In the genomic region with DNA sequence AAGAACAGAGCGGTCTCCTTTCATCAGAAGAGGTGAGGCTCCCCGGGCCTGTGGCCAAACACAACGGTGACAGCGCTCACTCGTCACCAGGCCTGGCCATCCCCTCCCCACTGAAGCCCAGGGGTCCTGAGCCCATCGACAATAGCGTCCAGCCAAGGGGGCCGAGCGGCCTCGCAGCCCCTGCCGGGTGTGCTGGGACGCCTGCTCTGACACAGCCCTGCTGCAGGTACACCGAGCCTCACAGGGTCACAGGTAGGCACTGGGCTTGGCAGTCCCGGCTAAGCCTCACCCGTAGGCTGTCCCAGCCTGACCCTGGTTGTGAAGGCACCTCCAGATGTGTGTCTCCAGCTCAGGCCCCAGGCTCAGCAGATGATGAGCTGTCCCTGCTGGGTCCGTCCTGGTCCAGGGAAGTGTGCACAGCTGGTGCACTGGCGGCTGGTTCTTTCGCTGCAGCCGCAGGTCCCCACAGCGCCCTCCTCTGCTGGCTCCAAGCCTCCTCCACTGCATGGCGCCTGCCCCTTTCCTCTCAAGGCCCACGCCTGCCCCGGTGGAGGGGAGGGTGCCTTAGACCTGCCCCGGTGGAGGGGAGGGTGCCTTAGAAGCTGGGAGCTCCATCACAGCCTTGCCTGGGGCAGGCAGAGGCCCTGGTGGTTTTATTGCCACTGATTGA, we compare ENCODE assay signal across 1 cellular context.
A peak's percentile ranks its signal among the peaks of the same experiment; 100 is the strongest.
TF ChIP-seq lines count a peak whose summit lies in the region.

No MANE protein-coding gene starts in this region.

TF ChIP-seq in K562, 482 proteins besides CTCF, POLR2A, EP300 and RAD21:
- TF ChIP-seq, protein P1, sequence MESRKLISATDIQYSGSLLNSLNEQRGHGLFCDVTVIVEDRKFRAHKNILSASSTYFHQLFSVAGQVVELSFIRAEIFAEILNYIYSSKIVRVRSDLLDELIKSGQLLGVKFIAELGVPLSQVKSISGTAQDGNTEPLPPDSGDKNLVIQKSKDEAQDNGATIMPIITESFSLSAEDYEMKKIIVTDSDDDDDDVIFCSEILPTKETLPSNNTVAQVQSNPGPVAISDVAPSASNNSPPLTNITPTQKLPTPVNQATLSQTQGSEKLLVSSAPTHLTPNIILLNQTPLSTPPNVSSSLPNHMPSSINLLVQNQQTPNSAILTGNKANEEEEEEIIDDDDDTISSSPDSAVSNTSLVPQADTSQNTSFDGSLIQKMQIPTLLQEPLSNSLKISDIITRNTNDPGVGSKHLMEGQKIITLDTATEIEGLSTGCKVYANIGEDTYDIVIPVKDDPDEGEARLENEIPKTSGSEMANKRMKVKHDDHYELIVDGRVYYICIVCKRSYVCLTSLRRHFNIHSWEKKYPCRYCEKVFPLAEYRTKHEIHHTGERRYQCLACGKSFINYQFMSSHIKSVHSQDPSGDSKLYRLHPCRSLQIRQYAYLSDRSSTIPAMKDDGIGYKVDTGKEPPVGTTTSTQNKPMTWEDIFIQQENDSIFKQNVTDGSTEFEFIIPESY (CRISPR knock-in tag; IDR thresholded peaks at IDR 0.05) = peak; percentile 95
- no peak for TF ChIP-seq HMBOX1 (IDR thresholded peaks at IDR 0.05)
- TF ChIP-seq PYGO2 (tag; IDR thresholded peaks at IDR 0.05) = no peak
- no peak for TF ChIP-seq TAF7 (tag; IDR thresholded peaks at IDR 0.05)
- TF ChIP-seq GTF3C2 (IDR thresholded peaks at IDR 0.05; ENCODE audit: borderline replicate concordance, extremely low read depth, insufficient read length) = no peak
TF ChIP-seq in K562: peak in this region for 1.
